ENCODE assay signal across 1 cellular context in the genomic region with DNA sequence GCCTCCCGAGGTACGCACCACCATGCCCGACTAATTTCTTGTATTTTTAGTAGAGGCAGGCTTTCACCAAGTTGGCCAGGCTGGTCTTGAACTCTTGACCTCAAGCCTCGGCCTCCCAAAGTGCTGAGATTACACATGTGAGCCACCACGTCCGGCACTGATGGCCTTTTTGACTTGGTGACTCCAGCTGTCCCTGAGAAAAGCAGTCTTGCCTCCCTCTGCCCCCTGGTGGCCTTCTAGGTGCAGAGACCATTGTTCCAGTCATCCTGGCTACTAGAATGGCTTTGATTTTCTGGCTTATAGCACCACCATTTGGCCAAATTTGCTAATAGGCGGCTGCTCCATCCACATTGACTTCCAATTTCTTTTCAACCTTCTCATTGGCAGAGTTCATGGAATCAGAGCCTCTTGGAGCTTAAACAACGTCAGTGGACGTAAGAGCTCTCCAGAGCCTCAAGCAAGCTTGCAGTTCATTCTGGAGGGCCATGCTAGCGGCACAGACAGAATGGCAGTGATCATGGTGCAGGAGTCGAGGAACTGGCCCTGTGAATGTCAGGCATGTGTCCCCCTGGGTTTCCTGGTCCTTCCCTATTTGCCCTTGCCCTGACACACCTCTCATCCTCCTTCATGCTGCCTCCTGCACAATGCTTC.
A peak's percentile ranks its signal among the peaks of the same experiment; 100 is the strongest.
TF ChIP-seq lines count a peak whose summit lies in the region.

No MANE protein-coding gene starts in this region.

TF ChIP-seq in K562, 482 proteins besides CTCF, POLR2A, EP300 and RAD21 (continued from another document and continues in another):
- TF ChIP-seq ZNF609 (CRISPR knock-in tag; IDR thresholded peaks at IDR 0.05; ENCODE audit: borderline replicate concordance) (no peak), EP400 (IDR thresholded peaks at IDR 0.05) (peak; percentile 35; the same call in 1 of the 2 replicates), ZBTB43 (CRISPR knock-in tag; IDR thresholded peaks at IDR 0.05) (no peak), ARHGAP35 (IDR thresholded peaks at IDR 0.05; ENCODE audit: partially characterized antibody) (no peak), HNRNPL (IDR thresholded peaks at IDR 0.05; ENCODE audit: low read depth, low read length) (no peak), HNRNPK (IDR thresholded peaks at IDR 0.05; ENCODE audit: low read depth, low read length, poor library complexity, severe bottlenecking) (no peak), SRSF1 (IDR thresholded peaks at IDR 0.05; ENCODE audit: low read depth, low read length) (no peak), E2F1 (CRISPR knock-in tag; IDR thresholded peaks at IDR 0.05) (no peak), RBFOX2 (IDR thresholded peaks at IDR 0.05; ENCODE audit: low read depth, low read length) (no peak), TAF9B (IDR thresholded peaks at IDR 0.05; ENCODE audit: partially characterized antibody) (no peak), SIX5 (IDR thresholded peaks at IDR 0.05; ENCODE audit: borderline replicate concordance in 1 of 2, insufficient read depth in 1 of 2, low read depth in 1 of 2, low read length in 2 of 2) (no peak), ELF2 (CRISPR knock-in tag; IDR thresholded peaks at IDR 0.05) (no peak), ZNF77 (CRISPR knock-in tag; IDR thresholded peaks at IDR 0.05) (no peak), RBM25 (IDR thresholded peaks at IDR 0.05; ENCODE audit: low read depth, low read length, severe bottlenecking) (no peak), NFIX (CRISPR knock-in tag; IDR thresholded peaks at IDR 0.05; ENCODE audit: low read depth) (no peak), PREB (CRISPR knock-in tag; IDR thresholded peaks at IDR 0.05) (no peak), CBX5 (IDR thresholded peaks at IDR 0.05; ENCODE audit: borderline replicate concordance, low read depth) (no peak), USF1 (CRISPR knock-in tag; IDR thresholded peaks at IDR 0.05) (no peak), SP2 (IDR thresholded peaks at IDR 0.05; ENCODE audit: extremely low read depth, low read depth, low read length, poor library complexity, severe bottlenecking) (no peak), FUS (optimal IDR thresholded peaks at IDR 0.05; ENCODE audit: low read depth, low read length) (no peak), RFX1 (IDR thresholded peaks at IDR 0.05) (no peak), ZNF583 (CRISPR knock-in tag; IDR thresholded peaks at IDR 0.05) (no peak), BCL6 (CRISPR knock-in tag; IDR thresholded peaks at IDR 0.05) (no peak), TEAD1 (CRISPR knock-in tag; IDR thresholded peaks at IDR 0.05) (no peak), CBFA2T3 (IDR thresholded peaks at IDR 0.05) (peak; percentile 29), ZNF354B (CRISPR knock-in tag; IDR thresholded peaks at IDR 0.05) (no peak), FOXA1 (IDR thresholded peaks at IDR 0.05; ENCODE audit: borderline replicate concordance) (no peak), SNAPC5 (CRISPR knock-in tag; IDR thresholded peaks at IDR 0.05) (no peak), MEIS2 (IDR thresholded peaks at IDR 0.05; ENCODE audit: partially characterized antibody) (no peak), MAX (CRISPR knock-in tag; IDR thresholded peaks at IDR 0.05) (no peak), ZNF778 (CRISPR knock-in tag; IDR thresholded peaks at IDR 0.05) (no peak), NR3C1 (CRISPR knock-in tag; IDR thresholded peaks at IDR 0.05) (no peak), DNMT1 (IDR thresholded peaks at IDR 0.05) (no peak), NRF1 (conservative IDR thresholded peaks at IDR 0.05 in 1 of 2, IDR thresholded peaks at IDR 0.05 in 1 of 2) (no peak)
- TF ChIP-seq, protein P1, sequence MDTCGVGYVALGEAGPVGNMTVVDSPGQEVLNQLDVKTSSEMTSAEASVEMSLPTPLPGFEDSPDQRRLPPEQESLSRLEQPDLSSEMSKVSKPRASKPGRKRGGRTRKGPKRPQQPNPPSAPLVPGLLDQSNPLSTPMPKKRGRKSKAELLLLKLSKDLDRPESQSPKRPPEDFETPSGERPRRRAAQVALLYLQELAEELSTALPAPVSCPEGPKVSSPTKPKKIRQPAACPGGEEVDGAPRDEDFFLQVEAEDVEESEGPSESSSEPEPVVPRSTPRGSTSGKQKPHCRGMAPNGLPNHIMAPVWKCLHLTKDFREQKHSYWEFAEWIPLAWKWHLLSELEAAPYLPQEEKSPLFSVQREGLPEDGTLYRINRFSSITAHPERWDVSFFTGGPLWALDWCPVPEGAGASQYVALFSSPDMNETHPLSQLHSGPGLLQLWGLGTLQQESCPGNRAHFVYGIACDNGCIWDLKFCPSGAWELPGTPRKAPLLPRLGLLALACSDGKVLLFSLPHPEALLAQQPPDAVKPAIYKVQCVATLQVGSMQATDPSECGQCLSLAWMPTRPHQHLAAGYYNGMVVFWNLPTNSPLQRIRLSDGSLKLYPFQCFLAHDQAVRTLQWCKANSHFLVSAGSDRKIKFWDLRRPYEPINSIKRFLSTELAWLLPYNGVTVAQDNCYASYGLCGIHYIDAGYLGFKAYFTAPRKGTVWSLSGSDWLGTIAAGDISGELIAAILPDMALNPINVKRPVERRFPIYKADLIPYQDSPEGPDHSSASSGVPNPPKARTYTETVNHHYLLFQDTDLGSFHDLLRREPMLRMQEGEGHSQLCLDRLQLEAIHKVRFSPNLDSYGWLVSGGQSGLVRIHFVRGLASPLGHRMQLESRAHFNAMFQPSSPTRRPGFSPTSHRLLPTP (IDR thresholded peaks at IDR 0.05; ENCODE audit: borderline replicate concordance, extremely low read depth, insufficient read length): peak; percentile 46
- TF ChIP-seq, protein P2, sequence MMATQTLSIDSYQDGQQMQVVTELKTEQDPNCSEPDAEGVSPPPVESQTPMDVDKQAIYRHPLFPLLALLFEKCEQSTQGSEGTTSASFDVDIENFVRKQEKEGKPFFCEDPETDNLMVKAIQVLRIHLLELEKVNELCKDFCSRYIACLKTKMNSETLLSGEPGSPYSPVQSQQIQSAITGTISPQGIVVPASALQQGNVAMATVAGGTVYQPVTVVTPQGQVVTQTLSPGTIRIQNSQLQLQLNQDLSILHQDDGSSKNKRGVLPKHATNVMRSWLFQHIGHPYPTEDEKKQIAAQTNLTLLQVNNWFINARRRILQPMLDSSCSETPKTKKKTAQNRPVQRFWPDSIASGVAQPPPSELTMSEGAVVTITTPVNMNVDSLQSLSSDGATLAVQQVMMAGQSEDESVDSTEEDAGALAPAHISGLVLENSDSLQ (IDR thresholded peaks at IDR 0.05): no peak
- TF ChIP-seq, protein P3, sequence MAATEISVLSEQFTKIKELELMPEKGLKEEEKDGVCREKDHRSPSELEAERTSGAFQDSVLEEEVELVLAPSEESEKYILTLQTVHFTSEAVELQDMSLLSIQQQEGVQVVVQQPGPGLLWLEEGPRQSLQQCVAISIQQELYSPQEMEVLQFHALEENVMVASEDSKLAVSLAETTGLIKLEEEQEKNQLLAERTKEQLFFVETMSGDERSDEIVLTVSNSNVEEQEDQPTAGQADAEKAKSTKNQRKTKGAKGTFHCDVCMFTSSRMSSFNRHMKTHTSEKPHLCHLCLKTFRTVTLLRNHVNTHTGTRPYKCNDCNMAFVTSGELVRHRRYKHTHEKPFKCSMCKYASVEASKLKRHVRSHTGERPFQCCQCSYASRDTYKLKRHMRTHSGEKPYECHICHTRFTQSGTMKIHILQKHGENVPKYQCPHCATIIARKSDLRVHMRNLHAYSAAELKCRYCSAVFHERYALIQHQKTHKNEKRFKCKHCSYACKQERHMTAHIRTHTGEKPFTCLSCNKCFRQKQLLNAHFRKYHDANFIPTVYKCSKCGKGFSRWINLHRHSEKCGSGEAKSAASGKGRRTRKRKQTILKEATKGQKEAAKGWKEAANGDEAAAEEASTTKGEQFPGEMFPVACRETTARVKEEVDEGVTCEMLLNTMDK (IDR thresholded peaks at IDR 0.05; ENCODE audit: borderline replicate concordance, insufficient read depth, low read depth, low read length, poor library complexity, severe bottlenecking): peak; percentile 72
- TF ChIP-seq, protein P4, sequence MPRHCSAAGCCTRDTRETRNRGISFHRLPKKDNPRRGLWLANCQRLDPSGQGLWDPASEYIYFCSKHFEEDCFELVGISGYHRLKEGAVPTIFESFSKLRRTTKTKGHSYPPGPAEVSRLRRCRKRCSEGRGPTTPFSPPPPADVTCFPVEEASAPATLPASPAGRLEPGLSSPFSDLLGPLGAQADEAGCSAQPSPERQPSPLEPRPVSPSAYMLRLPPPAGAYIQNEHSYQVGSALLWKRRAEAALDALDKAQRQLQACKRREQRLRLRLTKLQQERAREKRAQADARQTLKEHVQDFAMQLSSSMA (CRISPR knock-in tag; IDR thresholded peaks at IDR 0.05): no peak
- TF ChIP-seq, protein P5, sequence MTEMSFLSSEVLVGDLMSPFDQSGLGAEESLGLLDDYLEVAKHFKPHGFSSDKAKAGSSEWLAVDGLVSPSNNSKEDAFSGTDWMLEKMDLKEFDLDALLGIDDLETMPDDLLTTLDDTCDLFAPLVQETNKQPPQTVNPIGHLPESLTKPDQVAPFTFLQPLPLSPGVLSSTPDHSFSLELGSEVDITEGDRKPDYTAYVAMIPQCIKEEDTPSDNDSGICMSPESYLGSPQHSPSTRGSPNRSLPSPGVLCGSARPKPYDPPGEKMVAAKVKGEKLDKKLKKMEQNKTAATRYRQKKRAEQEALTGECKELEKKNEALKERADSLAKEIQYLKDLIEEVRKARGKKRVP (CRISPR knock-in tag; IDR thresholded peaks at IDR 0.05): no peak
- TF ChIP-seq, protein P6, sequence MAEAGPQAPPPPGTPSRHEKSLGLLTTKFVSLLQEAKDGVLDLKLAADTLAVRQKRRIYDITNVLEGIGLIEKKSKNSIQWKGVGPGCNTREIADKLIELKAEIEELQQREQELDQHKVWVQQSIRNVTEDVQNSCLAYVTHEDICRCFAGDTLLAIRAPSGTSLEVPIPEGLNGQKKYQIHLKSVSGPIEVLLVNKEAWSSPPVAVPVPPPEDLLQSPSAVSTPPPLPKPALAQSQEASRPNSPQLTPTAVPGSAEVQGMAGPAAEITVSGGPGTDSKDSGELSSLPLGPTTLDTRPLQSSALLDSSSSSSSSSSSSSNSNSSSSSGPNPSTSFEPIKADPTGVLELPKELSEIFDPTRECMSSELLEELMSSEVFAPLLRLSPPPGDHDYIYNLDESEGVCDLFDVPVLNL (CRISPR knock-in tag; IDR thresholded peaks at IDR 0.05; ENCODE audit: low read depth): no peak
